Comparison of ENCODE assay signal across 18 cellular contexts in genomic region chr10:132512693-132513345, GRCh38.
"Had no signal": no experiment of that assay in that cellular context is flagged by ENCODE, and none has a peak within 500 bp of the region (broad histone marks: within the 10 kb centered on the region; RNA-seq: fewer than 3 reads in every experiment).

No MANE protein-coding gene starts in this region.

- FAIRE-seq: endometrium had no signal

- DNase-seq: activated CD4-positive, alpha-beta memory T cell treated with anti-CD3 and anti-CD28 coated beads for 36 hours; activated naive CD4-positive, alpha-beta T cell treated with anti-CD3 and anti-CD28 coated beads, Interleukin-2, amount 10 ng/mL, durations not matched to agents 7 days and 5 days; activated T-cell treated with anti-CD3 and anti-CD28 coated beads, Interleukin-2, amount 50 U/mL, for 1 hour; cerebellar nuclear complex; cortex of kidney; erythroblast; foreskin melanocyte; naive thymus-derived CD4-positive, alpha-beta T cell; stimulated activated CD4-positive, alpha-beta T cell treated with anti-CD3 and anti-CD28 coated beads, Interleukin-15, amount 100 ng/mL, for 24 hours; stimulated activated CD4-positive, alpha-beta T cell treated with anti-CD3 and anti-CD28 coated beads, Interleukin-2, amount 100 ng/mL, for 48 hours had no signal

- H3K27ac ChIP-seq: ascending aorta, parathyroid adenoma, VCaP had no signal

- H3K36me3 ChIP-seq: ascending aorta had no signal

- H3K4me1 Mint-ChIP-seq: activated naive CD4-positive, alpha-beta T cell treated with anti-CD3 and anti-CD28 coated beads, Interleukin-2, amount 10 ng/mL, durations not matched to agents 7 days and 5 days; activated T-helper 17 cell treated with anti-CD3 and anti-CD28 coated beads, Interleukin-2, amount 50 U/mL, for 72 hours; naive thymus-derived CD4-positive, alpha-beta T cell had no signal

- H3K36me3 Mint-ChIP-seq: activated CD4-positive, alpha-beta memory T cell treated with anti-CD3 and anti-CD28 coated beads for 36 hours; activated naive CD4-positive, alpha-beta T cell treated with anti-CD3 and anti-CD28 coated beads, Interleukin-2, amount 10 ng/mL, durations not matched to agents 7 days and 5 days; memory B cell; type B pancreatic cell had no signal

- H3K4me3 Mint-ChIP-seq: activated CD4-positive, alpha-beta memory T cell treated with anti-CD3 and anti-CD28 coated beads for 36 hours; activated naive CD4-positive, alpha-beta T cell treated with anti-CD3 and anti-CD28 coated beads, Interleukin-2, amount 10 ng/mL, durations not matched to agents 7 days and 5 days; activated T-helper 17 cell treated with anti-CD3 and anti-CD28 coated beads, Interleukin-2, amount 50 U/mL, for 72 hours; memory B cell; naive thymus-derived CD4-positive, alpha-beta T cell; stimulated activated naive CD8-positive, alpha-beta T cell treated with anti-CD3 and anti-CD28 coated beads, Interleukin-15, Interleukin-2, amounts not matched to agents 100 ng/mL and 50 ng/mL, for 24 hours; type B pancreatic cell had no signal

- H3K9me3 ChIP-seq: ascending aorta had no signal

- H3K4me3 ChIP-seq: ascending aorta had no signal

- ATAC-seq: activated T-helper 17 cell treated with anti-CD3 and anti-CD28 coated beads, Interleukin-2, amount 50 U/mL, for 72 hours; naive thymus-derived CD4-positive, alpha-beta T cell had no signal

- H3K27ac Mint-ChIP-seq: activated CD4-positive, alpha-beta memory T cell treated with anti-CD3 and anti-CD28 coated beads for 36 hours; activated naive CD4-positive, alpha-beta T cell treated with anti-CD3 and anti-CD28 coated beads, Interleukin-2, amount 10 ng/mL, durations not matched to agents 7 days and 5 days; activated T-helper 17 cell treated with anti-CD3 and anti-CD28 coated beads, Interleukin-2, amount 50 U/mL, for 72 hours; memory B cell; naive thymus-derived CD4-positive, alpha-beta T cell; stimulated activated naive CD8-positive, alpha-beta T cell treated with anti-CD3 and anti-CD28 coated beads, Interleukin-15, Interleukin-2, amounts not matched to agents 100 ng/mL and 50 ng/mL, for 24 hours; type B pancreatic cell had no signal

- H3K27me3 ChIP-seq: ascending aorta had no signal

- H3K27me3 Mint-ChIP-seq: activated CD4-positive, alpha-beta memory T cell treated with anti-CD3 and anti-CD28 coated beads for 36 hours; memory B cell; stimulated activated naive CD8-positive, alpha-beta T cell treated with anti-CD3 and anti-CD28 coated beads, Interleukin-15, Interleukin-2, amounts not matched to agents 100 ng/mL and 50 ng/mL, for 24 hours; type B pancreatic cell had no signal

- H3K9me3 Mint-ChIP-seq: activated CD4-positive, alpha-beta memory T cell treated with anti-CD3 and anti-CD28 coated beads for 36 hours; activated naive CD4-positive, alpha-beta T cell treated with anti-CD3 and anti-CD28 coated beads, Interleukin-2, amount 10 ng/mL, durations not matched to agents 7 days and 5 days; activated T-helper 17 cell treated with anti-CD3 and anti-CD28 coated beads, Interleukin-2, amount 50 U/mL, for 72 hours; memory B cell; stimulated activated naive CD8-positive, alpha-beta T cell treated with anti-CD3 and anti-CD28 coated beads, Interleukin-15, Interleukin-2, amounts not matched to agents 100 ng/mL and 50 ng/mL, for 24 hours; type B pancreatic cell had no signal
